22 cellular contexts compared by ENCODE assay signal in genomic region chr20:58092871-58093270, GRCh38.
"Had no signal": no experiment of that assay in that cellular context is flagged by ENCODE, and none has a peak within 500 bp of the region (broad histone marks: within the 10 kb centered on the region; RNA-seq: fewer than 3 reads in every experiment).

No MANE protein-coding gene starts in this region.

- H3K4me3 ChIP-seq: SJCRH30 had no signal

- H3K4me1 ChIP-seq: SJCRH30 had no signal

- H3K27me3 ChIP-seq: SJCRH30 had no signal

- H3K27ac ChIP-seq: RWPE1, SJCRH30 had no signal

- ATAC-seq: Panc1, PC-3, SK-N-SH treated with all-trans-retinoic acid at 6 μM for 48 hours had no signal

- DNase-seq: KBM-7, MV-4-11, NCI-H1048, NCI-H1105, NCI-H1417, NCI-H1436 treated with DMSO at 0.1 percent for 48 hours, NCI-H1694, NCI-H1930, NCI-H2081, NCI-H2107, NCI-H2227 treated with DMSO at 0.1 percent for 48 hours, NCI-H446, NCI-H510A, NCI-H524 treated with DMSO at 0.1 percent for 48 hours, NCI-H69, NCI-H774, PC-3, SHP77 treated with DMSO at 0.1 percent for 48 hours, SJCRH30 had no signal
